In the genomic region with DNA sequence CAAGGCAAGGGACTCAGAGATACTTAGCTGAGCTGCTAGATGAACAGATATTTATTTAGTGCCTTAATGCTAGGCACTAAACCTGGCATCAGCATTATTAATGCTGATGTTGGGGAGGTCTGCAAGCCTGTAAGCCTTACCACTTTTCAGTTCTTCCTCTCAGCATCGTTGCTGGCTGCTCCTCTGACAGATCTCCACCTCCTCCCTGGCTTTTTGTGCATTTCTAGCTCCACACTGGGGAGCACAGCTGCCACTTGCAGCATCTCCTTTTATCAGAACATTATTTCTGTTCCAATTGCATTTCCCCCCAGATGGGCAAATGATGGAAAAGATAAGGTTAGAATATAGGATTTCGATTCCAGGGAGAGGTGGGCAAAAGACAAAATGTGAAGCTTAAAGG, we compare ENCODE assay signal across 4 cellular contexts. TPM values are rescaled to one million over a fixed set of nuclear protein-coding genes. Genes with fewer than 3 reads are reported as not detected.
"Had no signal": no experiment of that assay in that cellular context is flagged by ENCODE, and none has a peak within 500 bp of the region (broad histone marks: within the 10 kb centered on the region; RNA-seq: fewer than 3 reads in every experiment).

No MANE protein-coding gene starts in this region.

- DNase-seq: H9, HCEC 1CT had no signal

- H3K27ac ChIP-seq: HL-60 had no signal

RNA-seq across cellular contexts. Expression of gene CACNA1E, which starts 34.8 kb away (rescaled TPM):
- total RNA-seq: HepG2 had no signal
